Comparison of ENCODE assay signal across 17 cellular contexts in genomic region chr7:50196719-50197118, GRCh38.
A peak's percentile ranks its signal among the peaks of the same experiment; 100 is the strongest.
DNase-seq lines count a peak whose midpoint lies in the region; ATAC-seq lines count a peak whose summit lies in the region.
"Had no signal": no experiment of that assay in that cellular context is flagged by ENCODE, and none has a peak within 500 bp of the region (broad histone marks: within the 10 kb centered on the region; RNA-seq: fewer than 3 reads in every experiment).

No MANE protein-coding gene starts in this region.

- H3K4me1 Mint-ChIP-seq in activated T-cell treated with anti-CD3 and anti-CD28 coated beads, Interleukin-2, amount 50 U/mL, for 24 hours (ENCODE audit: low read depth) = peaks cover 43% of the 10 kb centered on the region
- peaks cover 33% of the 10 kb centered on the region for H3K4me1 Mint-ChIP-seq in activated T-helper 2 cell treated with anti-CD3 and anti-CD28 coated beads, Interferon-gamma antibody, Interleukin-2, Interleukin-4, amounts not matched to agents 10 μg/mL and 5 μg/mL and 100 μg/mL, durations not matched to agents 14 hours and 24 hours and 36 hours (ENCODE audit: low read depth)
- H3K4me1 Mint-ChIP-seq in stimulated activated memory B cell treated with anti-CD40 and anti-IgM and Interleukin-4, amounts not matched to agents 10 μg/mL and 1 μg/mL and 100 μg/mL, for 72 hours = peaks cover 30% of the 10 kb centered on the region

- ATAC-seq in GM19023 (IDR thresholded peaks at IDR 0.05; ENCODE audit: unreplicated experiment) (peak; percentile 8), sciatic nerve (no peak), HG03378 (IDR thresholded peaks at IDR 0.05; ENCODE audit: unreplicated experiment) (no peak)
- no peak for ATAC-seq in stimulated activated memory B cell treated with anti-CD40 and anti-IgM and Interleukin-4, amounts not matched to agents 10 μg/mL and 1 μg/mL and 100 μg/mL, for 72 hours

- intact Hi-C loops in activated T-helper 2 cell treated with anti-CD3 and anti-CD28 coated beads, Interferon-gamma antibody, Interleukin-2, Interleukin-4, amounts not matched to agents 10 μg/mL and 5 μg/mL and 100 μg/mL, durations not matched to agents 14 hours and 24 hours and 36 hours (cut with micrococcal nuclease) = loop anchor here (1.0 to 5.0 kb wide), 4 partner anchors 29 to 251 kb away; no protein-coding TSS in a partner anchor
- intact Hi-C loops in sciatic nerve (cut with DNase I) = no loop called here

- H3K27me3 Mint-ChIP-seq in activated T-cell treated with anti-CD3 and anti-CD28 coated beads, Interleukin-2, amount 50 U/mL, for 24 hours = no peaks in the 10 kb centered on the region
- H3K27me3 Mint-ChIP-seq in activated T-helper 2 cell treated with anti-CD3 and anti-CD28 coated beads, Interferon-gamma antibody, Interleukin-2, Interleukin-4, amounts not matched to agents 10 μg/mL and 5 μg/mL and 100 μg/mL, durations not matched to agents 14 hours and 24 hours and 36 hours (ENCODE audit: low read depth) = peaks cover 4% of the 10 kb centered on the region
- H3K27me3 Mint-ChIP-seq in stimulated activated memory B cell treated with anti-CD40 and anti-IgM and Interleukin-4, amounts not matched to agents 10 μg/mL and 1 μg/mL and 100 μg/mL, for 72 hours = no peaks in the 10 kb centered on the region
- H3K27me3 Mint-ChIP-seq: CD4-positive, alpha-beta T cell had no signal

- H3K36me3 Mint-ChIP-seq in activated T-cell treated with anti-CD3 and anti-CD28 coated beads, Interleukin-2, amount 50 U/mL, for 24 hours (ENCODE audit: low read depth) = no peaks in the 10 kb centered on the region
- H3K36me3 Mint-ChIP-seq in activated T-helper 2 cell treated with anti-CD3 and anti-CD28 coated beads, Interferon-gamma antibody, Interleukin-2, Interleukin-4, amounts not matched to agents 10 μg/mL and 5 μg/mL and 100 μg/mL, durations not matched to agents 14 hours and 24 hours and 36 hours (ENCODE audit: low read depth) = no peaks in the 10 kb centered on the region
- H3K36me3 Mint-ChIP-seq in stimulated activated memory B cell treated with anti-CD40 and anti-IgM and Interleukin-4, amounts not matched to agents 10 μg/mL and 1 μg/mL and 100 μg/mL, for 72 hours = no peaks in the 10 kb centered on the region

- no peaks in the 10 kb centered on the region for H3K9me3 Mint-ChIP-seq in activated T-cell treated with anti-CD3 and anti-CD28 coated beads, Interleukin-2, amount 50 U/mL, for 24 hours
- no peaks in the 10 kb centered on the region for H3K9me3 Mint-ChIP-seq in activated T-helper 2 cell treated with anti-CD3 and anti-CD28 coated beads, Interferon-gamma antibody, Interleukin-2, Interleukin-4, amounts not matched to agents 10 μg/mL and 5 μg/mL and 100 μg/mL, durations not matched to agents 14 hours and 24 hours and 36 hours
- H3K9me3 Mint-ChIP-seq in stimulated activated memory B cell treated with anti-CD40 and anti-IgM and Interleukin-4, amounts not matched to agents 10 μg/mL and 1 μg/mL and 100 μg/mL, for 72 hours = no peaks in the 10 kb centered on the region
- H3K9me3 Mint-ChIP-seq: CD4-positive, alpha-beta T cell had no signal

- H3K27ac Mint-ChIP-seq in activated T-cell treated with anti-CD3 and anti-CD28 coated beads, Interleukin-2, amount 50 U/mL, for 24 hours = peak overlapping the region; percentile 93
- peak overlapping the region; percentile 24 for H3K27ac Mint-ChIP-seq in activated T-helper 2 cell treated with anti-CD3 and anti-CD28 coated beads, Interferon-gamma antibody, Interleukin-2, Interleukin-4, amounts not matched to agents 10 μg/mL and 5 μg/mL and 100 μg/mL, durations not matched to agents 14 hours and 24 hours and 36 hours
- peak overlapping the region; percentile 85 for H3K27ac Mint-ChIP-seq in stimulated activated memory B cell treated with anti-CD40 and anti-IgM and Interleukin-4, amounts not matched to agents 10 μg/mL and 1 μg/mL and 100 μg/mL, for 72 hours
- H3K27ac Mint-ChIP-seq: CD4-positive, alpha-beta T cell; HFFc6 had no signal

- no peak for DNase-seq in activated T-cell treated with anti-CD3 and anti-CD28 coated beads, Interleukin-2, amount 50 U/mL, for 24 hours
- no peak for DNase-seq in activated T-cell treated with anti-CD3 and anti-CD28 coated beads, Interleukin-2, amount 50 U/mL, for 48 hours
- no peak for DNase-seq in activated T-helper 2 cell treated with anti-CD3 and anti-CD28 coated beads, Interferon-gamma antibody, Interleukin-2, Interleukin-4, amounts not matched to agents 10 μg/mL and 5 μg/mL and 100 μg/mL, durations not matched to agents 14 hours and 24 hours and 36 hours (ENCODE audit: low spot score)
- no peak for DNase-seq in sciatic nerve (ENCODE audit: low spot score)
- DNase-seq: ACHN; CD4-positive, alpha-beta T cell; HFFc6; MG63; NCI-H1092 treated with DMSO at 0.1 percent for 48 hours; NCI-H1694; NCI-H2107; NCI-H226; NCI-H748 treated with DMSO at 0.1 percent for 48 hours; SIG-M5 had no signal

- no peak overlapping the region for H3K4me3 Mint-ChIP-seq in activated T-cell treated with anti-CD3 and anti-CD28 coated beads, Interleukin-2, amount 50 U/mL, for 24 hours
- H3K4me3 Mint-ChIP-seq in activated T-helper 2 cell treated with anti-CD3 and anti-CD28 coated beads, Interferon-gamma antibody, Interleukin-2, Interleukin-4, amounts not matched to agents 10 μg/mL and 5 μg/mL and 100 μg/mL, durations not matched to agents 14 hours and 24 hours and 36 hours (ENCODE audit: low read depth) = no peak overlapping the region
- H3K4me3 Mint-ChIP-seq in stimulated activated memory B cell treated with anti-CD40 and anti-IgM and Interleukin-4, amounts not matched to agents 10 μg/mL and 1 μg/mL and 100 μg/mL, for 72 hours = no peak overlapping the region
- H3K4me3 Mint-ChIP-seq: CD4-positive, alpha-beta T cell; HFFc6 had no signal

Comparison
In these comparisons a context has a peak if more than half of its experiments do, and no peak if none do; other contexts are left out.
1. H3K27ac Mint-ChIP-seq: peak in every context shown above with its lines; median percentile 93 in activated T-cell treated with anti-CD3 and anti-CD28 coated beads, Interleukin-2, amount 50 U/mL, for 24 hours; 85 in stimulated activated memory B cell treated with anti-CD40 and anti-IgM and Interleukin-4, amounts not matched to agents 10 μg/mL and 1 μg/mL and 100 μg/mL, for 72 hours; 24 in activated T-helper 2 cell treated with anti-CD3 and anti-CD28 coated beads, Interferon-gamma antibody, Interleukin-2, Interleukin-4, amounts not matched to agents 10 μg/mL and 5 μg/mL and 100 μg/mL, durations not matched to agents 14 hours and 24 hours and 36 hours.